ENCODE assay signal across 15 cellular contexts in the genomic region with DNA sequence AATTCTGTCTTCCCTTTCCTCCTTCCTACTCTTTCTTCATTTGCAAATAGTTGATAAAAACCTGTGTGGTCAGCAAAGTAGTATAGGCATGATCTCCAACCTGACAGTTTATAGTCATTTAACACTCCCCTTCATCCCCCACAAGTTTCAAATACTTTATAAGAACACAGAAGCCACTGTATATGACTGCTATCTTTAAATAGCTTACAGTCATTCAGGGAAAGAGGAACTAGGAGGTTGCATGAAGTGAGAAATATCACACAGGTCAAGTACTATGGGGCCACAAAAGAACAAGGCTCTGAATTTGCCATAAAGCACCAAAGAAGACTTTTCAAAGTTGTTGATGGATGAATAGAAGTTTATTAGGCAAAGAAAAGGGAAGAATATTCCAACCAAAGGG.
DNase-seq lines count a peak whose midpoint lies in the region; ATAC-seq and TF ChIP-seq lines count a peak whose summit lies in the region.
"Had no signal": no experiment of that assay in that cellular context is flagged by ENCODE, and none has a peak within 500 bp of the region (broad histone marks: within the 10 kb centered on the region; RNA-seq: fewer than 3 reads in every experiment).

No MANE protein-coding gene starts in this region.

- H3K4me1 ChIP-seq in OCI-LY3 (ENCODE audit: low read length), result peaks cover 47% of the 10 kb centered on the region
- H3K4me1 ChIP-seq in lower lobe of right lung, result no peaks in the 10 kb centered on the region
- H3K4me1 ChIP-seq: Peyer's patch, uterus had no signal

- intact Hi-C loops in lower lobe of right lung (cut with DNase I), result no loop called here

- DNase-seq in chondrocyte (ENCODE audit: low spot score) (no peak), NCI-H226 (no peak), NK-92 (lab: John Stamatoyannopoulos, UW; ENCODE audit: unreplicated experiment) (no peak), lower lobe of right lung (no peak)
- DNase-seq: cortex of kidney, GOT3, Peyer's patch, uterus had no signal

- peaks cover 2% of the 10 kb centered on the region for H3K36me3 ChIP-seq in OCI-LY3 (replicated peaks; ENCODE audit: low read depth, low read length)
- H3K36me3 ChIP-seq in lower lobe of right lung, result no peaks in the 10 kb centered on the region
- H3K36me3 ChIP-seq: Peyer's patch, uterus had no signal

- H3K27me3 ChIP-seq in OCI-LY3 (ENCODE audit: low read depth, low read length), result no peaks in the 10 kb centered on the region
- no peaks in the 10 kb centered on the region for H3K27me3 ChIP-seq in lower lobe of right lung (ENCODE audit: low read depth)
- H3K27me3 ChIP-seq: Peyer's patch, uterus had no signal

- no peak overlapping the region for H3K27ac Mint-ChIP-seq in chondrocyte (ENCODE audit: unreplicated experiment)
- H3K27ac Mint-ChIP-seq: B cell; IgD-negative memory B cell; natural killer cell treated with Interleukin-12 subunit alpha and Interleukin-12 subunit beta and Interleukin-15 and Interleukin-18, amount 100 ng/mL, for 72 hours had no signal

- H4K20me1 ChIP-seq in OCI-LY3 (ENCODE audit: insufficient read depth, low read length), result no peaks in the 10 kb centered on the region

- TF ChIP-seq CTCF in OCI-LY3 (IDR thresholded peaks at IDR 0.05; ENCODE audit: low read depth, low read length) (no peak), chondrocyte (IDR thresholded peaks at IDR 0.05) (no peak), lower lobe of right lung (IDR thresholded peaks at IDR 0.05) (no peak)

- H3K4me3 ChIP-seq in OCI-LY3 (ENCODE audit: low read length) (peak overlapping the region; percentile 57), lower lobe of right lung (no peak overlapping the region)
- H3K4me3 ChIP-seq: Peyer's patch, uterus had no signal

- H3K27ac ChIP-seq in OCI-LY3 (ENCODE audit: low read length), result peak overlapping the region; percentile 87
- H3K27ac ChIP-seq in lower lobe of right lung, result no peak overlapping the region
- H3K27ac ChIP-seq: Peyer's patch, uterus had no signal

- peak overlapping the region; percentile 44; the same call in 1 of the 2 replicates for H2AFZ ChIP-seq in OCI-LY3 (ENCODE audit: low read depth, low read length)

- H3K79me2 ChIP-seq in OCI-LY3 (ENCODE audit: low read length), result no peaks in the 10 kb centered on the region

- no peak overlapping the region for H3K4me3 Mint-ChIP-seq in chondrocyte (ENCODE audit: unreplicated experiment)
- H3K4me3 Mint-ChIP-seq: B cell; IgD-negative memory B cell; natural killer cell treated with Interleukin-12 subunit alpha and Interleukin-12 subunit beta and Interleukin-15 and Interleukin-18, amount 100 ng/mL, for 72 hours had no signal

- no peaks in the 10 kb centered on the region for H3K9me3 ChIP-seq in OCI-LY3 (ENCODE audit: insufficient read depth, low read length)
- H3K9me3 ChIP-seq in lower lobe of right lung, result no peaks in the 10 kb centered on the region
- H3K9me3 ChIP-seq: Peyer's patch, uterus had no signal

- H3K4me1 Mint-ChIP-seq in chondrocyte (ENCODE audit: low read depth), result no peaks in the 10 kb centered on the region
- H3K4me1 Mint-ChIP-seq: B cell, IgD-negative memory B cell had no signal

- H3K27me3 Mint-ChIP-seq in chondrocyte (ENCODE audit: low read depth), result no peaks in the 10 kb centered on the region
- H3K27me3 Mint-ChIP-seq: B cell; IgD-negative memory B cell; natural killer cell treated with Interleukin-12 subunit alpha and Interleukin-12 subunit beta and Interleukin-15 and Interleukin-18, amount 100 ng/mL, for 72 hours had no signal

- peak overlapping the region; percentile 83 for H3K4me2 ChIP-seq in OCI-LY3 (ENCODE audit: low read length)

- ATAC-seq in GM18867 (IDR thresholded peaks at IDR 0.05; ENCODE audit: unreplicated experiment), result peak; percentile 99
- peak; percentile 98 for ATAC-seq in GM21723 (IDR thresholded peaks at IDR 0.05; ENCODE audit: unreplicated experiment)
- peak; percentile 82 for ATAC-seq in HG03135 (IDR thresholded peaks at IDR 0.05; ENCODE audit: unreplicated experiment)
- ATAC-seq in lower lobe of right lung, result no peak
- ATAC-seq: natural killer cell treated with Interleukin-12 subunit alpha and Interleukin-12 subunit beta and Interleukin-15 and Interleukin-18, amount 100 ng/mL, for 72 hours had no signal

- H3K36me3 Mint-ChIP-seq in chondrocyte (ENCODE audit: low read depth), result no peaks in the 10 kb centered on the region
- H3K36me3 Mint-ChIP-seq: IgD-negative memory B cell; natural killer cell treated with Interleukin-12 subunit alpha and Interleukin-12 subunit beta and Interleukin-15 and Interleukin-18, amount 100 ng/mL, for 72 hours had no signal

- H3K9me3 Mint-ChIP-seq in chondrocyte (ENCODE audit: low read depth), result no peaks in the 10 kb centered on the region
- H3K9me3 Mint-ChIP-seq: IgD-negative memory B cell had no signal

- H3K9ac ChIP-seq in OCI-LY3 (ENCODE audit: low read length), result peak overlapping the region; percentile 47

Comparison
In these comparisons a context has a peak if more than half of its experiments do, and no peak if none do; other contexts are left out.
1. ATAC-seq: peak in GM18867 (single experiment), GM21723 (single experiment) and HG03135 (single experiment); none in lower lobe of right lung (0 of 2).